In the genomic region with DNA sequence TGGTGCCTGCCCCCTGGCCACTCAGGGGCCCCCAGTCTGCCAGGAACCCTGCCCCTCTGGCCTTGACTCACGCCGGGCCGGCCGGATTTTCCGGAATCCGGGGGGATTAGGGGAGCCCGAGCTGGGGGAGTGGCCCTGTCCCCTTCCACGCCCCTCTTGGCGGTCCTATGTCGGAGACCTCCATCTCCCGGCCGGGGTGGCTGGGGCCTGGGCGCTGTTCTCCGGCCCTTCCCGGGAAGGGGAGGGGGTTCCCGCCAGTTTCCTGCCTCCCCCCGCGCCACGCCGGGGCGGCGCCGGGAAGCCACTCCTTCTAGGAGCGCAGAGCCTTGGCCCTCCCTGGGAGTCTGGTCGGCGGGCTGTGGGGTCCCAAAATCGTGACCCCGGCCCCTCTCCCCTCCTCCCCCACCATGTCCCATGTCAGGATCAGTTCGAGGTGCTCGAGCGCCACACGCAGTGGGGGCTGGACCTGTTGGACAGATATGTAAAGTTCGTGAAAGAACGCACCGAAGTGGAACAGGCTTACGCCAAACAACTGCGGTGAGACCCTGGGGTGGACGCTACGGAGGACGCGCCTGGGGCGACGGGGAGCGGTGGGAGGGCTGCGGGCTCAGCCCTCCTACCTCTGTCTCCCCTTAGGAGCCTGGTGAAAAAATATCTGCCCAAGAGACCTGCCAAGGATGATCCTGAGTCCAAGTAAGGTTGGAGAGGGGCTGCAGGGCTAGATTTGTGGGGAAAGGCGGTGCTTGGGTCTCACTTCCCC, we compare ENCODE assay signal across 1 cellular context.
TF ChIP-seq lines count a peak whose summit lies in the region.

No MANE protein-coding gene starts in this region.

TF ChIP-seq in neural cell, 6 proteins besides CTCF, POLR2A, EP300 and RAD21 (continued from another document):
- TF ChIP-seq, protein P1, sequence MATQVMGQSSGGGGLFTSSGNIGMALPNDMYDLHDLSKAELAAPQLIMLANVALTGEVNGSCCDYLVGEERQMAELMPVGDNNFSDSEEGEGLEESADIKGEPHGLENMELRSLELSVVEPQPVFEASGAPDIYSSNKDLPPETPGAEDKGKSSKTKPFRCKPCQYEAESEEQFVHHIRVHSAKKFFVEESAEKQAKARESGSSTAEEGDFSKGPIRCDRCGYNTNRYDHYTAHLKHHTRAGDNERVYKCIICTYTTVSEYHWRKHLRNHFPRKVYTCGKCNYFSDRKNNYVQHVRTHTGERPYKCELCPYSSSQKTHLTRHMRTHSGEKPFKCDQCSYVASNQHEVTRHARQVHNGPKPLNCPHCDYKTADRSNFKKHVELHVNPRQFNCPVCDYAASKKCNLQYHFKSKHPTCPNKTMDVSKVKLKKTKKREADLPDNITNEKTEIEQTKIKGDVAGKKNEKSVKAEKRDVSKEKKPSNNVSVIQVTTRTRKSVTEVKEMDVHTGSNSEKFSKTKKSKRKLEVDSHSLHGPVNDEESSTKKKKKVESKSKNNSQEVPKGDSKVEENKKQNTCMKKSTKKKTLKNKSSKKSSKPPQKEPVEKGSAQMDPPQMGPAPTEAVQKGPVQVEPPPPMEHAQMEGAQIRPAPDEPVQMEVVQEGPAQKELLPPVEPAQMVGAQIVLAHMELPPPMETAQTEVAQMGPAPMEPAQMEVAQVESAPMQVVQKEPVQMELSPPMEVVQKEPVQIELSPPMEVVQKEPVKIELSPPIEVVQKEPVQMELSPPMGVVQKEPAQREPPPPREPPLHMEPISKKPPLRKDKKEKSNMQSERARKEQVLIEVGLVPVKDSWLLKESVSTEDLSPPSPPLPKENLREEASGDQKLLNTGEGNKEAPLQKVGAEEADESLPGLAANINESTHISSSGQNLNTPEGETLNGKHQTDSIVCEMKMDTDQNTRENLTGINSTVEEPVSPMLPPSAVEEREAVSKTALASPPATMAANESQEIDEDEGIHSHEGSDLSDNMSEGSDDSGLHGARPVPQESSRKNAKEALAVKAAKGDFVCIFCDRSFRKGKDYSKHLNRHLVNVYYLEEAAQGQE (IDR thresholded peaks at IDR 0.05; ENCODE audit: borderline replicate concordance), result no peak
- no peak for TF ChIP-seq MXI1 (conservative IDR thresholded peaks at IDR 0.05; ENCODE audit: poor library complexity, severe bottlenecking)
